ENCODE assay signal across 13 cellular contexts in the genomic region with DNA sequence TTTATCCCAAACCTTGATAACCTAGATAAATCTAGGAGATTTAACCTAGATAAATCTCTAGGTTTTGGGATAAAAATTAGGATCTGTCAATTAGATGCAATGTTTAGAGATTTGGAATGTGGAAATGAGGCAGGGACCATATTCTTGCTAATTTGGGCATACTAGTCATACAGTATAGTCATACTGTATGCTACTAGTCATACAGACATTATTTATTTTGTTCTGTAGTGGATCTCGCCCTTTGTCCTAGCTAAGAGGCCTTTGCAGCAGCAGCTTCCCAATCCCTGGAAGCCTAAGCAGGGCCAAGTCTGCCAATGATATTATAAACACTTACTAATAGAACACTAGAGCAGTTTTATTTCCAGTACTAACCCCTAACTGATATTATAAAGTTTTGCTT.
"Had no signal": no experiment of that assay in that cellular context is flagged by ENCODE, and none has a peak within 500 bp of the region (broad histone marks: within the 10 kb centered on the region; RNA-seq: fewer than 3 reads in every experiment).

No MANE protein-coding gene starts in this region.

- DNase-seq: activated CD4-positive, alpha-beta memory T cell treated with anti-CD3 and anti-CD28 coated beads, Interleukin-2, amount 10 ng/mL, durations not matched to agents 7 days and 5 days; activated naive CD4-positive, alpha-beta T cell treated with anti-CD3 and anti-CD28 coated beads, Interleukin-2, amount 10 ng/mL, durations not matched to agents 7 days and 5 days; adrenal gland; body of pancreas; dermis blood vessel endothelial cell; nephron progenitor cell; stimulated activated CD4-positive, alpha-beta T cell treated with anti-CD3 and anti-CD28 coated beads, Interleukin-12 subunit alpha, Interleukin-12 subunit beta, amount 100 ng/mL, for 4 hours; stimulated activated naive CD8-positive, alpha-beta T cell treated with anti-CD3 and anti-CD28 coated beads, Interleukin-15, Interleukin-2, amounts not matched to agents 100 U/mL and 50 U/mL, for 24 hours; T-helper 9 cell; upper lobe of left lung had no signal

- H3K36me3 ChIP-seq: adrenal gland, upper lobe of left lung had no signal

- H2AFZ ChIP-seq: hepatocyte had no signal

- ATAC-seq: activated T-helper 17 cell treated with anti-CD3 and anti-CD28 coated beads, Interleukin-2, amount 50 U/mL, for 72 hours; body of pancreas; sciatic nerve; stimulated activated naive CD8-positive, alpha-beta T cell treated with anti-CD3 and anti-CD28 coated beads, Interleukin-15, Interleukin-2, amounts not matched to agents 100 U/mL and 50 U/mL, for 24 hours had no signal

- H3K4me3 Mint-ChIP-seq: activated CD4-positive, alpha-beta memory T cell treated with anti-CD3 and anti-CD28 coated beads, Interleukin-2, amount 10 ng/mL, durations not matched to agents 7 days and 5 days; activated naive CD4-positive, alpha-beta T cell treated with anti-CD3 and anti-CD28 coated beads, Interleukin-2, amount 10 ng/mL, durations not matched to agents 7 days and 5 days; activated T-helper 17 cell treated with anti-CD3 and anti-CD28 coated beads, Interleukin-2, amount 50 U/mL, for 72 hours; nephron progenitor cell had no signal

- H3K4me2 ChIP-seq: hepatocyte had no signal

- H3K27ac Mint-ChIP-seq: activated CD4-positive, alpha-beta memory T cell treated with anti-CD3 and anti-CD28 coated beads, Interleukin-2, amount 10 ng/mL, durations not matched to agents 7 days and 5 days; activated naive CD4-positive, alpha-beta T cell treated with anti-CD3 and anti-CD28 coated beads, Interleukin-2, amount 10 ng/mL, durations not matched to agents 7 days and 5 days; activated T-helper 17 cell treated with anti-CD3 and anti-CD28 coated beads, Interleukin-2, amount 50 U/mL, for 72 hours; nephron progenitor cell had no signal

- H3K4me1 ChIP-seq: adrenal gland, body of pancreas, upper lobe of left lung had no signal

- H3K27me3 Mint-ChIP-seq: activated CD4-positive, alpha-beta memory T cell treated with anti-CD3 and anti-CD28 coated beads, Interleukin-2, amount 10 ng/mL, durations not matched to agents 7 days and 5 days; activated naive CD4-positive, alpha-beta T cell treated with anti-CD3 and anti-CD28 coated beads, Interleukin-2, amount 10 ng/mL, durations not matched to agents 7 days and 5 days; activated T-helper 17 cell treated with anti-CD3 and anti-CD28 coated beads, Interleukin-2, amount 50 U/mL, for 72 hours had no signal

- H3K4me1 Mint-ChIP-seq: activated T-helper 17 cell treated with anti-CD3 and anti-CD28 coated beads, Interleukin-2, amount 50 U/mL, for 72 hours; nephron progenitor cell had no signal

- H3K9me3 ChIP-seq: adrenal gland, body of pancreas, upper lobe of left lung had no signal

- H3K27ac ChIP-seq: adrenal gland, body of pancreas, hepatocyte, upper lobe of left lung had no signal

- H3K79me2 ChIP-seq: hepatocyte had no signal

- H3K4me3 ChIP-seq: adrenal gland, body of pancreas, hepatocyte, upper lobe of left lung had no signal

- H3K27me3 ChIP-seq: adrenal gland, body of pancreas, hepatocyte, upper lobe of left lung had no signal
